10 cellular contexts compared by ENCODE assay signal in genomic region chr2:12412898-12413305, GRCh38.
DNase-seq lines count a peak whose midpoint lies in the region; ATAC-seq and TF ChIP-seq lines count a peak whose summit lies in the region.
"Had no signal": no experiment of that assay in that cellular context is flagged by ENCODE, and none has a peak within 500 bp of the region (broad histone marks: within the 10 kb centered on the region; RNA-seq: fewer than 3 reads in every experiment).

No MANE protein-coding gene starts in this region.

- H2AFZ ChIP-seq in osteoblast (ENCODE audit: low read length) = peak overlapping the region; percentile 70
- H2AFZ ChIP-seq: parathyroid adenoma had no signal

- intact Hi-C loops in activated CD8-positive, alpha-beta T cell treated with anti-CD3 and anti-CD28 coated beads for 36 hours (cut with micrococcal nuclease) = loop anchor here (5.0 to 10.0 kb wide), 3 partner anchors 89 to 592 kb away; partner anchors contain the start of gene TRIB2
- intact Hi-C loops in spleen (cut with DNase I; ENCODE audit: low total_unique reads) = no loop called here

- H3K36me3 ChIP-seq in osteoblast (ENCODE audit: insufficient read depth, low read length) = no peaks in the 10 kb centered on the region
- H3K36me3 ChIP-seq in spleen = no peaks in the 10 kb centered on the region

- H3K4me3 Mint-ChIP-seq in activated CD8-positive, alpha-beta T cell treated with anti-CD3 and anti-CD28 coated beads for 36 hours = no peak overlapping the region

- H3K4me2 ChIP-seq in osteoblast (ENCODE audit: insufficient read depth, low read length) = no peak overlapping the region

- H3K27ac ChIP-seq in osteoblast (ENCODE audit: low read depth, low read length) (no peak overlapping the region), spleen (peak overlapping the region in 3 of 8 donors; percentile 2 to 50 (median 40))
- H3K27ac ChIP-seq: 22Rv1, parathyroid adenoma had no signal

- WGBS in spleen, 5 donors = 33 to 55% (median 49%) methylated on average over 3 of the region's 3 CpGs

- no peaks in the 10 kb centered on the region for H4K20me1 ChIP-seq in osteoblast (ENCODE audit: insufficient read depth, low read length)

- peaks cover 26% of the 10 kb centered on the region for H3K4me1 Mint-ChIP-seq in activated CD8-positive, alpha-beta T cell treated with anti-CD3 and anti-CD28 coated beads for 36 hours (ENCODE audit: low read depth)

- H3K27ac Mint-ChIP-seq in activated CD8-positive, alpha-beta T cell treated with anti-CD3 and anti-CD28 coated beads for 36 hours = peak overlapping the region; percentile 47

- no peaks in the 10 kb centered on the region for H3K27me3 Mint-ChIP-seq in activated CD8-positive, alpha-beta T cell treated with anti-CD3 and anti-CD28 coated beads for 36 hours

- TF ChIP-seq POLR2A in spleen (IDR thresholded peaks at IDR 0.05) = no peak

- H3K36me3 Mint-ChIP-seq in activated CD8-positive, alpha-beta T cell treated with anti-CD3 and anti-CD28 coated beads for 36 hours (ENCODE audit: low read depth) = no peaks in the 10 kb centered on the region

- no peak for TF ChIP-seq CTCF in activated CD8-positive, alpha-beta T cell treated with anti-CD3 and anti-CD28 coated beads for 36 hours (IDR thresholded peaks at IDR 0.05)
- TF ChIP-seq CTCF in osteoblast (IDR thresholded peaks at IDR 0.05; ENCODE audit: extremely low read depth, low read depth, low read length) = no peak
- TF ChIP-seq CTCF in spleen (IDR thresholded peaks at IDR 0.05 in 8 of 11, conservative IDR thresholded peaks at IDR 0.05 in 3 of 11) = no peak

- H3K9me3 ChIP-seq in osteoblast (ENCODE audit: low read depth, low read length) (no peaks in the 10 kb centered on the region), spleen (peaks cover 0 to 6% (median 0%) of the 10 kb centered on the region in 8 donors)

- H3K4me1 ChIP-seq in osteoblast (ENCODE audit: insufficient read depth, low read length) (peaks cover 3% of the 10 kb centered on the region), spleen (peaks cover 5 to 23% (median 19%) of the 10 kb centered on the region in 6 donors)
- H3K4me1 ChIP-seq: parathyroid adenoma had no signal

- DNase-seq in DMS53 (lab: John Stamatoyannopoulos, UW) (peak; percentile 16), DMS53 treated with DMSO at 0.1 percent for 48 hours (lab: John Stamatoyannopoulos, UW; ENCODE audit: unreplicated experiment) (no peak), osteoblast (ENCODE audit: insufficient read length, low spot score, missing footprints) (no peak), hypothalamus (lab: John Stamatoyannopoulos, UW) (no peak), COLO829 (ENCODE audit: low spot score) (no peak), spleen (no peak)
- peak; percentile 70 for DNase-seq in activated CD8-positive, alpha-beta T cell treated with anti-CD3 and anti-CD28 coated beads for 36 hours

- peak; percentile 96 for ATAC-seq in HG03139 (IDR thresholded peaks at IDR 0.05; ENCODE audit: unreplicated experiment)
- peak; percentile 98 for ATAC-seq in activated CD8-positive, alpha-beta T cell treated with anti-CD3 and anti-CD28 coated beads for 36 hours

- CTCF ChIA-PET in activated CD8-positive, alpha-beta T cell treated with anti-CD3 and anti-CD28 coated beads for 36 hours (lab: Charles Lee) = interaction anchor here (1.1 to 4.7 kb wide), 3 partner anchors 11 to 594 kb away, joined by 3 to 27 read pairs (median 5); partner anchors contain the start of gene TRIB2

- POLR2A ChIA-PET in activated CD8-positive, alpha-beta T cell treated with anti-CD3 and anti-CD28 coated beads for 36 hours (lab: Charles Lee) = no interaction called here

- H3K27me3 ChIP-seq in osteoblast (ENCODE audit: insufficient read depth, low read length) = no peaks in the 10 kb centered on the region
- H3K27me3 ChIP-seq in spleen (replicated peaks in 1 of 7) = no peaks in the 10 kb centered on the region

- no peaks in the 10 kb centered on the region for H3K79me2 ChIP-seq in osteoblast (ENCODE audit: insufficient read depth, low read length)
- H3K79me2 ChIP-seq: parathyroid adenoma had no signal

- H3K9me3 Mint-ChIP-seq in activated CD8-positive, alpha-beta T cell treated with anti-CD3 and anti-CD28 coated beads for 36 hours = no peaks in the 10 kb centered on the region

- H3K4me3 ChIP-seq in osteoblast (ENCODE audit: insufficient read depth, low read length) = no peak overlapping the region
- H3K4me3 ChIP-seq in spleen = no peak overlapping the region

Comparison
In these comparisons a context has a peak if more than half of its experiments do, and no peak if none do; other contexts are left out.
1. DNase-seq: peak in DMS53 (single experiment) and activated CD8-positive, alpha-beta T cell treated with anti-CD3 and anti-CD28 coated beads for 36 hours (single experiment); none in DMS53 treated with DMSO at 0.1 percent for 48 hours (single experiment), osteoblast (single experiment), hypothalamus (0 of 51), COLO829 (single experiment) and spleen (single experiment).